1 cellular context compared by ENCODE assay signal in the genomic region with DNA sequence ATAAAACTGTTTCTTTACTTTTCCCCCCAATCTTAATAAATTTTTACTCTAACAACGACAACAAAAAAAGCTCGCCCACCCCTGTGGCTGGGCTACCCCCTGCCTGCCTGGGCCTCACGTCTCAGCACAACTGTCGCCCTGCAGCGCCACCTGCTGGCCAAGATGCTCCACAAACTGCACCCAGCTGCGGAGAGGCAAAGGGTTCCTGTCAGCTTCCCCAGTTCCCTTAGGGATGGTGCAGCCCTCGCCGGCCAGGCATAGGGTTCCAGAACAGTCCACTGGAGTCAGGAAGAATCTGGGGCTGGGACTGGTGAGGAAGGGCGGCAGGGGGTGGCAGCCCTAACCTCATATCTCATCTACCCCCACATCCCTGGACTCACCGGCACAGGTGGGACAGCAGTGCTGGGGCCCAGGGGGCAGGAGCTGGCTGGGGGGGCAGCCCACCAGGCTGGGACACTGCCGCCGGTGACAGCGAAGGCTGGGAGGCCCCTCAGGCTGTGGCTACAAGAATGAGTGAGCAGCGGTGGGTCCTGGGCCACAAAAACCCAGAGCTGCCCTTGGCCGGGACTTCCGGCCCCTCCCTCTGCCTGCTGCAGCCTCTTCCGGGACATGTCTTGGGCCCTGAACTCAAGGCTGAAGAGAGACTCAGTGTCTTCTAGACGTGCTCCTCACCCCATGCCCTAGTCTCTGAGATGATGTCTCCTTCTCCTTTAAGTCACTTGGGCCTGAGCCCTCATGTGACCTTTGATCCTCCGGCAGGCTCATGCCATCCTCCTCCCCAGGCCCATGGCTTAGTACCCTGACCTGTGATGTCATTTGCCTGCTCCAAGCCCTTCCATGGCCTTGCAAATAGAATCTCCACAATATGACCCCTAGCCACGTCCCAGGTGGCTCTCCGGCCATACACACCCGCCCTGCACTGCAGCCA.
TF ChIP-seq lines count a peak whose summit lies in the region.

No MANE protein-coding gene starts in this region.

TF ChIP-seq in K562, 482 proteins besides CTCF, POLR2A, EP300 and RAD21 (continued from another document and continues in another):
- TF ChIP-seq, protein P1, sequence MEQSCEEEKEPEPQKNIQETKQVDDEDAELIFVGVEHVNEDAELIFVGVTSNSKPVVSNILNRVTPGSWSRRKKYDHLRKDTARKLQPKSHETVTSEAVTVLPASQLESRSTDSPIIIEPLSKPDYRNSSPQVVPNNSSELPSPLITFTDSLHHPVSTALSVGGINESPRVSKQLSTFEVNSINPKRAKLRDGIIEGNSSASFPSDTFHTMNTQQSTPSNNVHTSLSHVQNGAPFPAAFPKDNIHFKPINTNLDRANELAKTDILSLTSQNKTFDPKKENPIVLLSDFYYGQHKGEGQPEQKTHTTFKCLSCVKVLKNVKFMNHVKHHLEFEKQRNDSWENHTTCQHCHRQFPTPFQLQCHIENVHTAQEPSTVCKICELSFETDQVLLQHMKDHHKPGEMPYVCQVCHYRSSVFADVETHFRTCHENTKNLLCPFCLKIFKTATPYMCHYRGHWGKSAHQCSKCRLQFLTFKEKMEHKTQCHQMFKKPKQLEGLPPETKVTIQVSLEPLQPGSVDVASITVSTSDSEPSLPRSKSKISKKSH (CRISPR knock-in tag; IDR thresholded peaks at IDR 0.05) = no peak
- TF ChIP-seq, protein P2, sequence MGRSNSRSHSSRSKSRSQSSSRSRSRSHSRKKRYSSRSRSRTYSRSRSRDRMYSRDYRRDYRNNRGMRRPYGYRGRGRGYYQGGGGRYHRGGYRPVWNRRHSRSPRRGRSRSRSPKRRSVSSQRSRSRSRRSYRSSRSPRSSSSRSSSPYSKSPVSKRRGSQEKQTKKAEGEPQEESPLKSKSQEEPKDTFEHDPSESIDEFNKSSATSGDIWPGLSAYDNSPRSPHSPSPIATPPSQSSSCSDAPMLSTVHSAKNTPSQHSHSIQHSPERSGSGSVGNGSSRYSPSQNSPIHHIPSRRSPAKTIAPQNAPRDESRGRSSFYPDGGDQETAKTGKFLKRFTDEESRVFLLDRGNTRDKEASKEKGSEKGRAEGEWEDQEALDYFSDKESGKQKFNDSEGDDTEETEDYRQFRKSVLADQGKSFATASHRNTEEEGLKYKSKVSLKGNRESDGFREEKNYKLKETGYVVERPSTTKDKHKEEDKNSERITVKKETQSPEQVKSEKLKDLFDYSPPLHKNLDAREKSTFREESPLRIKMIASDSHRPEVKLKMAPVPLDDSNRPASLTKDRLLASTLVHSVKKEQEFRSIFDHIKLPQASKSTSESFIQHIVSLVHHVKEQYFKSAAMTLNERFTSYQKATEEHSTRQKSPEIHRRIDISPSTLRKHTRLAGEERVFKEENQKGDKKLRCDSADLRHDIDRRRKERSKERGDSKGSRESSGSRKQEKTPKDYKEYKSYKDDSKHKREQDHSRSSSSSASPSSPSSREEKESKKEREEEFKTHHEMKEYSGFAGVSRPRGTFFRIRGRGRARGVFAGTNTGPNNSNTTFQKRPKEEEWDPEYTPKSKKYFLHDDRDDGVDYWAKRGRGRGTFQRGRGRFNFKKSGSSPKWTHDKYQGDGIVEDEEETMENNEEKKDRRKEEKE (IDR thresholded peaks at IDR 0.05; ENCODE audit: borderline replicate concordance in 1 of 2, control insufficient read depth in 1 of 2, low read depth in 2 of 2, low read length in 1 of 2) = no peak
- TF ChIP-seq, protein P3, sequence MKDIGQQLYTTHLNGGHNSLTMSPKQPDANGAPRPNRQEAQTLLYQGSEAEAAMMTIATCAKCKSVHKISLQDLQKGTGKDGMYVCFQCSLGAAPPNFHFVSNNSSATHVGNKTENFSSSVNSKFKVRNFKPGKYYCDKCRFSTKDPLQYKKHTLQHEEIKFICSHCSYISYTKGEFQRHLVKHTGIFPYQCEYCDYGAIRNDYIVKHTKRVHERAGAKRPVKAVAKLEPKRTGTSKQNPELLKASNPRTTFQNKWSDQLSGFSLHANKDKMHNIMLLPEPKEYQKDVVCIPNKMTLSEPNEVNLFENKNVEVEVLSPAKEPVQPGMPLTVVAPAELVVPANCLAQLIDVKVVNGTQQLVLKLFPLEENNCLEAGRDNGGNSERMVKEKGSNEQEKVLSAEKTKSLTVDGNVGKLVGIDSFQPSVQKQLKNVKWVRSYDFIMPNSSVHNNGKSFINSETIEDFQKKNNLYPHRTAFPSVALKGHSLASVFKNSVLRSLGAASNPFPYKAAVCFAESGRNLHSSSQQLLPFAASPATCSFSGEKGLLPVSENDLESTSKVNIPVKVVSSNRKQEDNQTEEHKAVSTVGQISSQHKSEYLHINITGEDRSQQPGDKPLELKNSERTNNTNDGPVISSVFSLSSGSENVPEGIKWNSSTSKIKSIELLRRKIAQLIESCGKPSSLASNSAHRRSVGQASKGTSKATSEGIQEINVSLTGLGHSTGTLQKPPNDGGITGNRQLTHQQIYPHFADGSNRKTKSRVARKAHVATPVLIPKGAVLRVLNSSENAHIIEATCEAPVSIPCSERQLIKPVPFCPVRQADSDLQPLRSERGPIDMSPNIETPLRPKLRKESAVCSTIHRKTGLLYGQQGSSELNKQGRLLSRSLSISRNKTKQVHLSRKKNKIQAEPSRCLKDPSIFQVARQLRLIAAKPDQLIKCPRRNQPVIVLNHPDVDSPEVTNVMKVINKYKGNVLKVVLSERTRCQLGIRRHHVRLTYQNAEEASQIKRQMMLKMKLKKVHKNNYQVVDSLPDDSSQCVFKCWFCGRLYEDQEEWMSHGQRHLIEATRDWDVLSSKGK (CRISPR knock-in tag; IDR thresholded peaks at IDR 0.05) = no peak
- no peak for TF ChIP-seq HNRNPL (IDR thresholded peaks at IDR 0.05; ENCODE audit: low read depth, low read length)
- TF ChIP-seq, protein P4, sequence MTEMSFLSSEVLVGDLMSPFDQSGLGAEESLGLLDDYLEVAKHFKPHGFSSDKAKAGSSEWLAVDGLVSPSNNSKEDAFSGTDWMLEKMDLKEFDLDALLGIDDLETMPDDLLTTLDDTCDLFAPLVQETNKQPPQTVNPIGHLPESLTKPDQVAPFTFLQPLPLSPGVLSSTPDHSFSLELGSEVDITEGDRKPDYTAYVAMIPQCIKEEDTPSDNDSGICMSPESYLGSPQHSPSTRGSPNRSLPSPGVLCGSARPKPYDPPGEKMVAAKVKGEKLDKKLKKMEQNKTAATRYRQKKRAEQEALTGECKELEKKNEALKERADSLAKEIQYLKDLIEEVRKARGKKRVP (CRISPR knock-in tag; IDR thresholded peaks at IDR 0.05) = no peak
- no peak for TF ChIP-seq NCOA4 (IDR thresholded peaks at IDR 0.05; ENCODE audit: partially characterized antibody)
- no peak for TF ChIP-seq TFAM (CRISPR knock-in tag; conservative IDR thresholded peaks at IDR 0.05)
- TF ChIP-seq GATA2 (CRISPR knock-in tag; IDR thresholded peaks at IDR 0.05) = no peak
- no peak for TF ChIP-seq ATF1 (CRISPR knock-in tag; IDR thresholded peaks at IDR 0.05)
- 0 out of 2 replicates have a peak, but pooled peaks have one; percentile 30 for TF ChIP-seq ATF1 (tag; IDR thresholded peaks at IDR 0.05)
- TF ChIP-seq ZSCAN32 (CRISPR knock-in tag; IDR thresholded peaks at IDR 0.05) = no peak
- TF ChIP-seq, protein P5, sequence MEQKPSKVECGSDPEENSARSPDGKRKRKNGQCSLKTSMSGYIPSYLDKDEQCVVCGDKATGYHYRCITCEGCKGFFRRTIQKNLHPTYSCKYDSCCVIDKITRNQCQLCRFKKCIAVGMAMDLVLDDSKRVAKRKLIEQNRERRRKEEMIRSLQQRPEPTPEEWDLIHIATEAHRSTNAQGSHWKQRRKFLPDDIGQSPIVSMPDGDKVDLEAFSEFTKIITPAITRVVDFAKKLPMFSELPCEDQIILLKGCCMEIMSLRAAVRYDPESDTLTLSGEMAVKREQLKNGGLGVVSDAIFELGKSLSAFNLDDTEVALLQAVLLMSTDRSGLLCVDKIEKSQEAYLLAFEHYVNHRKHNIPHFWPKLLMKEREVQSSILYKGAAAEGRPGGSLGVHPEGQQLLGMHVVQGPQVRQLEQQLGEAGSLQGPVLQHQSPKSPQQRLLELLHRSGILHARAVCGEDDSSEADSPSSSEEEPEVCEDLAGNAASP (IDR thresholded peaks at IDR 0.05) = no peak
- TF ChIP-seq ZNF707 (CRISPR knock-in tag; conservative IDR thresholded peaks at IDR 0.05) = no peak
- TF ChIP-seq NONO (IDR thresholded peaks at IDR 0.05; ENCODE audit: low read depth in 2 of 2, low read length in 1 of 2) = peak in 1 of 2 experiments; percentile 65; a peak in 1 of 4 replicates
- TF ChIP-seq TCF7L2 (IDR thresholded peaks at IDR 0.05; ENCODE audit: low read depth, low read length) = no peak
- TF ChIP-seq POLR3G (IDR thresholded peaks at IDR 0.05; ENCODE audit: extremely low read depth, insufficient read length, insufficient replicate concordance) = no peak
- no peak for TF ChIP-seq ZBTB8A (IDR thresholded peaks at IDR 0.05; ENCODE audit: partially characterized antibody)
- no peak for TF ChIP-seq ZNF134 (CRISPR knock-in tag; conservative IDR thresholded peaks at IDR 0.05)
- peak; percentile 51 for TF ChIP-seq RBM39 (optimal IDR thresholded peaks at IDR 0.05; ENCODE audit: low read depth, low read length)
- 0 out of 2 replicates have a peak, but pooled peaks have one; percentile 16 for TF ChIP-seq PHB (CRISPR knock-in tag; IDR thresholded peaks at IDR 0.05)
- no peak for TF ChIP-seq HLTF (IDR thresholded peaks at IDR 0.05)
- 0 out of 4 replicates have a peak, but pooled peaks of 1 of the 2 experiments have one; percentile 31 for TF ChIP-seq ARNT (IDR thresholded peaks at IDR 0.05)
- TF ChIP-seq POLR2G (IDR thresholded peaks at IDR 0.05; ENCODE audit: low read depth, low read length) = no peak
- TF ChIP-seq MCM7 (IDR thresholded peaks at IDR 0.05) = no peak
- TF ChIP-seq, protein P6, sequence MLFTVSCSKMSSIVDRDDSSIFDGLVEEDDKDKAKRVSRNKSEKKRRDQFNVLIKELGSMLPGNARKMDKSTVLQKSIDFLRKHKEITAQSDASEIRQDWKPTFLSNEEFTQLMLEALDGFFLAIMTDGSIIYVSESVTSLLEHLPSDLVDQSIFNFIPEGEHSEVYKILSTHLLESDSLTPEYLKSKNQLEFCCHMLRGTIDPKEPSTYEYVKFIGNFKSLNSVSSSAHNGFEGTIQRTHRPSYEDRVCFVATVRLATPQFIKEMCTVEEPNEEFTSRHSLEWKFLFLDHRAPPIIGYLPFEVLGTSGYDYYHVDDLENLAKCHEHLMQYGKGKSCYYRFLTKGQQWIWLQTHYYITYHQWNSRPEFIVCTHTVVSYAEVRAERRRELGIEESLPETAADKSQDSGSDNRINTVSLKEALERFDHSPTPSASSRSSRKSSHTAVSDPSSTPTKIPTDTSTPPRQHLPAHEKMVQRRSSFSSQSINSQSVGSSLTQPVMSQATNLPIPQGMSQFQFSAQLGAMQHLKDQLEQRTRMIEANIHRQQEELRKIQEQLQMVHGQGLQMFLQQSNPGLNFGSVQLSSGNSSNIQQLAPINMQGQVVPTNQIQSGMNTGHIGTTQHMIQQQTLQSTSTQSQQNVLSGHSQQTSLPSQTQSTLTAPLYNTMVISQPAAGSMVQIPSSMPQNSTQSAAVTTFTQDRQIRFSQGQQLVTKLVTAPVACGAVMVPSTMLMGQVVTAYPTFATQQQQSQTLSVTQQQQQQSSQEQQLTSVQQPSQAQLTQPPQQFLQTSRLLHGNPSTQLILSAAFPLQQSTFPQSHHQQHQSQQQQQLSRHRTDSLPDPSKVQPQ (CRISPR knock-in tag; IDR thresholded peaks at IDR 0.05; ENCODE audit: borderline replicate concordance) = no peak
- no peak for TF ChIP-seq WHSC1 (IDR thresholded peaks at IDR 0.05; ENCODE audit: low read length)
- TF ChIP-seq CEBPB (tag; IDR thresholded peaks at IDR 0.05) = no peak
- TF ChIP-seq, protein P7, sequence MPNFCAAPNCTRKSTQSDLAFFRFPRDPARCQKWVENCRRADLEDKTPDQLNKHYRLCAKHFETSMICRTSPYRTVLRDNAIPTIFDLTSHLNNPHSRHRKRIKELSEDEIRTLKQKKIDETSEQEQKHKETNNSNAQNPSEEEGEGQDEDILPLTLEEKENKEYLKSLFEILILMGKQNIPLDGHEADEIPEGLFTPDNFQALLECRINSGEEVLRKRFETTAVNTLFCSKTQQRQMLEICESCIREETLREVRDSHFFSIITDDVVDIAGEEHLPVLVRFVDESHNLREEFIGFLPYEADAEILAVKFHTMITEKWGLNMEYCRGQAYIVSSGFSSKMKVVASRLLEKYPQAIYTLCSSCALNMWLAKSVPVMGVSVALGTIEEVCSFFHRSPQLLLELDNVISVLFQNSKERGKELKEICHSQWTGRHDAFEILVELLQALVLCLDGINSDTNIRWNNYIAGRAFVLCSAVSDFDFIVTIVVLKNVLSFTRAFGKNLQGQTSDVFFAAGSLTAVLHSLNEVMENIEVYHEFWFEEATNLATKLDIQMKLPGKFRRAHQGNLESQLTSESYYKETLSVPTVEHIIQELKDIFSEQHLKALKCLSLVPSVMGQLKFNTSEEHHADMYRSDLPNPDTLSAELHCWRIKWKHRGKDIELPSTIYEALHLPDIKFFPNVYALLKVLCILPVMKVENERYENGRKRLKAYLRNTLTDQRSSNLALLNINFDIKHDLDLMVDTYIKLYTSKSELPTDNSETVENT (CRISPR knock-in tag; IDR thresholded peaks at IDR 0.05) = no peak; the same call in 1 of the 2 replicates
- no peak for TF ChIP-seq NR3C1 (CRISPR knock-in tag; IDR thresholded peaks at IDR 0.05)
- TF ChIP-seq, protein P8, sequence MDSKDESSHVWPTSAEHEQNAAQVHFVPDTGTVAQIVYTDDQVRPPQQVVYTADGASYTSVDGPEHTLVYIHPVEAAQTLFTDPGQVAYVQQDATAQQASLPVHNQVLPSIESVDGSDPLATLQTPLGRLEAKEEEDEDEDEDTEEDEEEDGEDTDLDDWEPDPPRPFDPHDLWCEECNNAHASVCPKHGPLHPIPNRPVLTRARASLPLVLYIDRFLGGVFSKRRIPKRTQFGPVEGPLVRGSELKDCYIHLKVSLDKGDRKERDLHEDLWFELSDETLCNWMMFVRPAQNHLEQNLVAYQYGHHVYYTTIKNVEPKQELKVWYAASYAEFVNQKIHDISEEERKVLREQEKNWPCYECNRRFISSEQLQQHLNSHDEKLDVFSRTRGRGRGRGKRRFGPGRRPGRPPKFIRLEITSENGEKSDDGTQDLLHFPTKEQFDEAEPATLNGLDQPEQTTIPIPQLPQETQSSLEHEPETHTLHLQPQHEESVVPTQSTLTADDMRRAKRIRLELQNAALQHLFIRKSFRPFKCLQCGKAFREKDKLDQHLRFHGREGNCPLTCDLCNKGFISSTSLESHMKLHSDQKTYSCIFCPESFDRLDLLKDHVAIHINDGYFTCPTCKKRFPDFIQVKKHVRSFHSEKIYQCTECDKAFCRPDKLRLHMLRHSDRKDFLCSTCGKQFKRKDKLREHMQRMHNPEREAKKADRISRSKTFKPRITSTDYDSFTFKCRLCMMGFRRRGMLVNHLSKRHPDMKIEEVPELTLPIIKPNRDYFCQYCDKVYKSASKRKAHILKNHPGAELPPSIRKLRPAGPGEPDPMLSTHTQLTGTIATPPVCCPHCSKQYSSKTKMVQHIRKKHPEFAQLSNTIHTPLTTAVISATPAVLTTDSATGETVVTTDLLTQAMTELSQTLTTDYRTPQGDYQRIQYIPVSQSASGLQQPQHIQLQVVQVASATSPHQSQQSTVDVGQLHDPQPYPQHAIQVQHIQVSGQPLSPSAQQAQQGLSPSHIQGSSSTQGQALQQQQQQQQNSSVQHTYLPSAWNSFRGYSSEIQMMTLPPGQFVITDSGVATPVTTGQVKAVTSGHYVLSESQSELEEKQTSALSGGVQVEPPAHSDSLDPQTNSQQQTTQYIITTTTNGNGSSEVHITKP (IDR thresholded peaks at IDR 0.05; ENCODE audit: partially characterized antibody) = peak; percentile 49
- TF ChIP-seq ARID2 (IDR thresholded peaks at IDR 0.05) = peak; percentile 69; the same call in 1 of the 2 replicates
- no peak for TF ChIP-seq DIDO1 (tag; IDR thresholded peaks at IDR 0.05; ENCODE audit: low read depth)
- TF ChIP-seq HDAC2 (IDR thresholded peaks at IDR 0.05) = 0 out of 2 replicates have a peak, but pooled peaks have one; percentile 8
- no peak for TF ChIP-seq ZNF224 (CRISPR knock-in tag; IDR thresholded peaks at IDR 0.05)
